1 cellular context compared by ENCODE assay signal in the genomic region with DNA sequence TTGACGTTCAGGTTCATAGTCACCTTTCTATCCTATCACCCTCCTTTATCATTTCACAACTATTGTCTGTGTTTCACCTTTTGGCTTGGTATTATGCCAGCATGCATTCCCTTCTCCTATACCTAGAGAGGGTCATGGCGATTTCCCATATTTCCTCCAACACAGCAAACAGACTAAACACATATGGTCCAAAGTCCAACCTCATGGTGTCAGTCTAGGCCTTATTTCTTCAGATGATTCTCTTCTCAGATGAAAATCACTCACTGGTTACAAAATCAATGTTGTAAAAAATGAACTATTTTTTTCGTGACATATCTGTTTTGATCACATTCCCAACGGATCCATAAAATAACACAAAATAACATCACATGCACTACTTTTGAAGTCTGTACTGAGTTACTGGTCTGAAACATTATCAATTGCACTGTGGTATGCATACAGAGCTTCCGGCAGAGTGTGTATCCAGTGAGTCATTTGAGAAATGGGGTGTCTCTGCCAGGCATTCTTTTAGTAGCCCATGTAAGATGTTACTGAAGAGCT.
TF ChIP-seq lines count a peak whose summit lies in the region.

No MANE protein-coding gene starts in this region.

TF ChIP-seq in HepG2, 621 proteins besides CTCF, POLR2A, EP300 and RAD21 (continued from another document):
- TF ChIP-seq, protein P1, sequence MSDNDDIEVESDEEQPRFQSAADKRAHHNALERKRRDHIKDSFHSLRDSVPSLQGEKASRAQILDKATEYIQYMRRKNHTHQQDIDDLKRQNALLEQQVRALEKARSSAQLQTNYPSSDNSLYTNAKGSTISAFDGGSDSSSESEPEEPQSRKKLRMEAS (IDR thresholded peaks at IDR 0.05), result peak; percentile 46; the same call in 1 of the 2 replicates
- TF ChIP-seq, protein P2, sequence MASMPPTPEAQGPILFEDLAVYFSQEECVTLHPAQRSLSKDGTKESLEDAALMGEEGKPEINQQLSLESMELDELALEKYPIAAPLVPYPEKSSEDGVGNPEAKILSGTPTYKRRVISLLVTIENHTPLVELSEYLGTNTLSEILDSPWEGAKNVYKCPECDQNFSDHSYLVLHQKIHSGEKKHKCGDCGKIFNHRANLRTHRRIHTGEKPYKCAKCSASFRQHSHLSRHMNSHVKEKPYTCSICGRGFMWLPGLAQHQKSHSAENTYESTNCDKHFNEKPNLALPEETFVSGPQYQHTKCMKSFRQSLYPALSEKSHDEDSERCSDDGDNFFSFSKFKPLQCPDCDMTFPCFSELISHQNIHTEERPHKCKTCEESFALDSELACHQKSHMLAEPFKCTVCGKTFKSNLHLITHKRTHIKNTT (CRISPR knock-in tag; IDR thresholded peaks at IDR 0.05), result no peak
- peak; percentile 96 for TF ChIP-seq ASH2L (IDR thresholded peaks at IDR 0.05; ENCODE audit: insufficient read length, low read depth, low read length)
- TF ChIP-seq ELF3 (CRISPR knock-in tag; IDR thresholded peaks at IDR 0.05), result peak; percentile 30; the same call in 1 of the 2 replicates
- TF ChIP-seq RFXAP (CRISPR knock-in tag; IDR thresholded peaks at IDR 0.05; ENCODE audit: borderline replicate concordance), result no peak
- TF ChIP-seq, protein P3, sequence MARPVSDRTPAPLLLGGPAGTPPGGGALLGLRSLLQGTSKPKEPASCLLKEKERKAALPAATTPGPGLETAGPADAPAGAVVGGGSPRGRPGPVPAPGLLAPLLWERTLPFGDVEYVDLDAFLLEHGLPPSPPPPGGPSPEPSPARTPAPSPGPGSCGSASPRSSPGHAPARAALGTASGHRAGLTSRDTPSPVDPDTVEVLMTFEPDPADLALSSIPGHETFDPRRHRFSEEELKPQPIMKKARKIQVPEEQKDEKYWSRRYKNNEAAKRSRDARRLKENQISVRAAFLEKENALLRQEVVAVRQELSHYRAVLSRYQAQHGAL (CRISPR knock-in tag; IDR thresholded peaks at IDR 0.05; ENCODE audit: not compliant biosample characterization), result no peak
- no peak for TF ChIP-seq SETDB1 (CRISPR knock-in tag; IDR thresholded peaks at IDR 0.05; ENCODE audit: borderline replicate concordance)
- TF ChIP-seq, protein P4, sequence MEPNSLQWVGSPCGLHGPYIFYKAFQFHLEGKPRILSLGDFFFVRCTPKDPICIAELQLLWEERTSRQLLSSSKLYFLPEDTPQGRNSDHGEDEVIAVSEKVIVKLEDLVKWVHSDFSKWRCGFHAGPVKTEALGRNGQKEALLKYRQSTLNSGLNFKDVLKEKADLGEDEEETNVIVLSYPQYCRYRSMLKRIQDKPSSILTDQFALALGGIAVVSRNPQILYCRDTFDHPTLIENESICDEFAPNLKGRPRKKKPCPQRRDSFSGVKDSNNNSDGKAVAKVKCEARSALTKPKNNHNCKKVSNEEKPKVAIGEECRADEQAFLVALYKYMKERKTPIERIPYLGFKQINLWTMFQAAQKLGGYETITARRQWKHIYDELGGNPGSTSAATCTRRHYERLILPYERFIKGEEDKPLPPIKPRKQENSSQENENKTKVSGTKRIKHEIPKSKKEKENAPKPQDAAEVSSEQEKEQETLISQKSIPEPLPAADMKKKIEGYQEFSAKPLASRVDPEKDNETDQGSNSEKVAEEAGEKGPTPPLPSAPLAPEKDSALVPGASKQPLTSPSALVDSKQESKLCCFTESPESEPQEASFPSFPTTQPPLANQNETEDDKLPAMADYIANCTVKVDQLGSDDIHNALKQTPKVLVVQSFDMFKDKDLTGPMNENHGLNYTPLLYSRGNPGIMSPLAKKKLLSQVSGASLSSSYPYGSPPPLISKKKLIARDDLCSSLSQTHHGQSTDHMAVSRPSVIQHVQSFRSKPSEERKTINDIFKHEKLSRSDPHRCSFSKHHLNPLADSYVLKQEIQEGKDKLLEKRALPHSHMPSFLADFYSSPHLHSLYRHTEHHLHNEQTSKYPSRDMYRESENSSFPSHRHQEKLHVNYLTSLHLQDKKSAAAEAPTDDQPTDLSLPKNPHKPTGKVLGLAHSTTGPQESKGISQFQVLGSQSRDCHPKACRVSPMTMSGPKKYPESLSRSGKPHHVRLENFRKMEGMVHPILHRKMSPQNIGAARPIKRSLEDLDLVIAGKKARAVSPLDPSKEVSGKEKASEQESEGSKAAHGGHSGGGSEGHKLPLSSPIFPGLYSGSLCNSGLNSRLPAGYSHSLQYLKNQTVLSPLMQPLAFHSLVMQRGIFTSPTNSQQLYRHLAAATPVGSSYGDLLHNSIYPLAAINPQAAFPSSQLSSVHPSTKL (CRISPR knock-in tag; IDR thresholded peaks at IDR 0.05), result peak; percentile 85
- TF ChIP-seq ATM (IDR thresholded peaks at IDR 0.05; ENCODE audit: borderline replicate concordance), result no peak
- no peak for TF ChIP-seq RBM22 (optimal IDR thresholded peaks at IDR 0.05; ENCODE audit: low read length)
- TF ChIP-seq FOXA1 (IDR thresholded peaks at IDR 0.05), result no peak
- TF ChIP-seq FOXA1 (CRISPR knock-in tag; IDR thresholded peaks at IDR 0.05), result peak; percentile 22
- TF ChIP-seq, protein P5, sequence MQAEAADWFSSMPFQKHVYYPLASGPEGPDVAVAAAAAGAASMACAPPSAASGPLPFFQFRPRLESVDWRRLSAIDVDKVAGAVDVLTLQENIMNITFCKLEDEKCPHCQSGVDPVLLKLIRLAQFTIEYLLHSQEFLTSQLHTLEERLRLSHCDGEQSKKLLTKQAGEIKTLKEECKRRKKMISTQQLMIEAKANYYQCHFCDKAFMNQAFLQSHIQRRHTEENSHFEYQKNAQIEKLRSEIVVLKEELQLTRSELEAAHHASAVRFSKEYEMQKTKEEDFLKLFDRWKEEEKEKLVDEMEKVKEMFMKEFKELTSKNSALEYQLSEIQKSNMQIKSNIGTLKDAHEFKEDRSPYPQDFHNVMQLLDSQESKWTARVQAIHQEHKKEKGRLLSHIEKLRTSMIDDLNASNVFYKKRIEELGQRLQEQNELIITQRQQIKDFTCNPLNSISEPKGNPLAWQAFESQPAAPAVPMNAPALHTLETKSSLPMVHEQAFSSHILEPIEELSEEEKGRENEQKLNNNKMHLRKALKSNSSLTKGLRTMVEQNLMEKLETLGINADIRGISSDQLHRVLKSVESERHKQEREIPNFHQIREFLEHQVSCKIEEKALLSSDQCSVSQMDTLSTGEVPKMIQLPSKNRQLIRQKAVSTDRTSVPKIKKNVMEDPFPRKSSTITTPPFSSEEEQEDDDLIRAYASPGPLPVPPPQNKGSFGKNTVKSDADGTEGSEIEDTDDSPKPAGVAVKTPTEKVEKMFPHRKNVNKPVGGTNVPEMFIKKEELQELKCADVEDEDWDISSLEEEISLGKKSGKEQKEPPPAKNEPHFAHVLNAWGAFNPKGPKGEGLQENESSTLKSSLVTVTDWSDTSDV (CRISPR knock-in tag; IDR thresholded peaks at IDR 0.05), result no peak
- no peak for TF ChIP-seq ZNF775 (CRISPR knock-in tag; IDR thresholded peaks at IDR 0.05; ENCODE audit: borderline replicate concordance)
- TF ChIP-seq, protein P6, sequence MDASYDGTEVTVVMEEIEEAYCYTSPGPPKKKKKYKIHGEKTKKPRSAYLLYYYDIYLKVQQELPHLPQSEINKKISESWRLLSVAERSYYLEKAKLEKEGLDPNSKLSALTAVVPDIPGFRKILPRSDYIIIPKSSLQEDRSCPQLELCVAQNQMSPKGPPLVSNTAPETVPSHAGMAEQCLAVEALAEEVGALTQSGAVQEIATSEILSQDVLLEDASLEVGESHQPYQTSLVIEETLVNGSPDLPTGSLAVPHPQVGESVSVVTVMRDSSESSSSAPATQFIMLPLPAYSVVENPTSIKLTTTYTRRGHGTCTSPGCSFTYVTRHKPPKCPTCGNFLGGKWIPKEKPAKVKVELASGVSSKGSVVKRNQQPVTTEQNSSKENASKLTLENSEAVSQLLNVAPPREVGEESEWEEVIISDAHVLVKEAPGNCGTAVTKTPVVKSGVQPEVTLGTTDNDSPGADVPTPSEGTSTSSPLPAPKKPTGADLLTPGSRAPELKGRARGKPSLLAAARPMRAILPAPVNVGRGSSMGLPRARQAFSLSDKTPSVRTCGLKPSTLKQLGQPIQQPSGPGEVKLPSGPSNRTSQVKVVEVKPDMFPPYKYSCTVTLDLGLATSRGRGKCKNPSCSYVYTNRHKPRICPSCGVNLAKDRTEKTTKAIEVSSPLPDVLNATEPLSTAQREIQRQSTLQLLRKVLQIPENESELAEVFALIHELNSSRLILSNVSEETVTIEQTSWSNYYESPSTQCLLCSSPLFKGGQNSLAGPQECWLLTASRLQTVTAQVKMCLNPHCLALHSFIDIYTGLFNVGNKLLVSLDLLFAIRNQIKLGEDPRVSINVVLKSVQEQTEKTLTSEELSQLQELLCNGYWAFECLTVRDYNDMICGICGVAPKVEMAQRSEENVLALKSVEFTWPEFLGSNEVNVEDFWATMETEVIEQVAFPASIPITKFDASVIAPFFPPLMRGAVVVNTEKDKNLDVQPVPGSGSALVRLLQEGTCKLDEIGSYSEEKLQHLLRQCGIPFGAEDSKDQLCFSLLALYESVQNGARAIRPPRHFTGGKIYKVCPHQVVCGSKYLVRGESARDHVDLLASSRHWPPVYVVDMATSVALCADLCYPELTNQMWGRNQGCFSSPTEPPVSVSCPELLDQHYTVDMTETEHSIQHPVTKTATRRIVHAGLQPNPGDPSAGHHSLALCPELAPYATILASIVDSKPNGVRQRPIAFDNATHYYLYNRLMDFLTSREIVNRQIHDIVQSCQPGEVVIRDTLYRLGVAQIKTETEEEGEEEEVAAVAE (CRISPR knock-in tag; IDR thresholded peaks at IDR 0.05; ENCODE audit: borderline replicate concordance), result 0 out of 2 replicates have a peak, but pooled peaks have one; percentile 32
- TF ChIP-seq FOSL1 (CRISPR knock-in tag; IDR thresholded peaks at IDR 0.05; ENCODE audit: borderline replicate concordance), result peak; percentile 81
